In the genomic region with DNA sequence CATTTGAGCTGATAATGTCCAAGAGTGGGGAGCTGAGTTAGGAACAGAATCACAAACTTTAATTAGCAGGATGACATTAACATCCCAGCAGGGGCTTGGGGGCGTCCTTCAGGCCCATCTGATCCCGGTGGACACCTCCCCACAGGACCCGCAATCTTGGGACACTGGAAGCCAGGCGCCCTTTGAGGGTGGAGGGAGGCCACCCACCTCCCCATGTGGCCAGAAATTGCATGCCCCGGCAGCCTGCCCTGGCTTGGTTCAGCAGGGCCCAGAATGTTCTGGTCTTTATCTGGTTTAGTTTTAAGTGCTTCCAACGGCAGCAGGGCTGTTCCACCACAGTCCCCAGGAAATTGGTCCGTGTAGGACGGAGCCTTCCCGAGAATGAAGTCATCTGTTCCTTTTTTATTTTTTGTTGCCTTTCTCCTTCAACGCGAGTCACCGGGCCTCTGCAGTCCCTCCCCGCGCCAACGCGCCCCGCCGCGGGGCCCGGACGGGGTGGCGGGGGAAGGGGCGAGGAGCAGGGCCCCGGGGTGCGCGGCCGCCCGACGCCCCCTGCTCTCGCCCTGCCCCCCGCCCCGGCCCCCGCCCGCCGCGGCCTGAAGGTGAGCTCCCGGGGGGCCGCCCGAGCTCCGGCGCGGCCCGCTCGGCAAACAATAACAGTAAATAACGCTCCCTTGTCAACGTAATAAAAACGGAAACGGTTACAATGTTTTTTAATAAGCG, we compare ENCODE assay signal across 1 cellular context.
TF ChIP-seq lines count a peak whose summit lies in the region.

No MANE protein-coding gene starts in this region.

TF ChIP-seq in A549, 52 proteins besides CTCF, POLR2A, EP300 and RAD21 (continued from another document):
- TF ChIP-seq, protein P1, sequence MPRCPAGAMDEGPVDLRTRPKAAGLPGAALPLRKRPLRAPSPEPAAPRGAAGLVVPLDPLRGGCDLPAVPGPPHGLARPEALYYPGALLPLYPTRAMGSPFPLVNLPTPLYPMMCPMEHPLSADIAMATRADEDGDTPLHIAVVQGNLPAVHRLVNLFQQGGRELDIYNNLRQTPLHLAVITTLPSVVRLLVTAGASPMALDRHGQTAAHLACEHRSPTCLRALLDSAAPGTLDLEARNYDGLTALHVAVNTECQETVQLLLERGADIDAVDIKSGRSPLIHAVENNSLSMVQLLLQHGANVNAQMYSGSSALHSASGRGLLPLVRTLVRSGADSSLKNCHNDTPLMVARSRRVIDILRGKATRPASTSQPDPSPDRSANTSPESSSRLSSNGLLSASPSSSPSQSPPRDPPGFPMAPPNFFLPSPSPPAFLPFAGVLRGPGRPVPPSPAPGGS (IDR thresholded peaks at IDR 0.05): peak; percentile 49; the same call in 1 of the 3 replicates
- TF ChIP-seq, protein P2, sequence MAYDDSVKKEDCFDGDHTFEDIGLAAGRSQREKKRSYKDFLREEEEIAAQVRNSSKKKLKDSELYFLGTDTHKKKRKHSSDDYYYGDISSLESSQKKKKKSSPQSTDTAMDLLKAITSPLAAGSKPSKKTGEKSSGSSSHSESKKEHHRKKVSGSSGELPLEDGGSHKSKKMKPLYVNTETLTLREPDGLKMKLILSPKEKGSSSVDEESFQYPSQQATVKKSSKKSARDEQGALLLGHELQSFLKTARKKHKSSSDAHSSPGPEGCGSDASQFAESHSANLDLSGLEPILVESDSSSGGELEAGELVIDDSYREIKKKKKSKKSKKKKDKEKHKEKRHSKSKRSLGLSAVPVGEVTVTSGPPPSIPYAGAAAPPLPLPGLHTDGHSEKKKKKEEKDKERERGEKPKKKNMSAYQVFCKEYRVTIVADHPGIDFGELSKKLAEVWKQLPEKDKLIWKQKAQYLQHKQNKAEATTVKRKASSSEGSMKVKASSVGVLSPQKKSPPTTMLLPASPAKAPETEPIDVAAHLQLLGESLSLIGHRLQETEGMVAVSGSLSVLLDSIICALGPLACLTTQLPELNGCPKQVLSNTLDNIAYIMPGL (CRISPR knock-in tag; IDR thresholded peaks at IDR 0.05; ENCODE audit: borderline replicate concordance): no peak
- TF ChIP-seq MAX (IDR thresholded peaks at IDR 0.05) (peak; percentile 86), ZNF302 (CRISPR knock-in tag; IDR thresholded peaks at IDR 0.05) (0 out of 2 replicates have a peak, but pooled peaks have one; percentile 76), PBX3 (IDR thresholded peaks at IDR 0.05) (no peak), HOXB5 (CRISPR knock-in tag; IDR thresholded peaks at IDR 0.05) (peak; percentile 88), JUN (IDR thresholded peaks at IDR 0.05) (peak in 1 of 2 experiments; percentile 94; a peak in 2 of 5 replicates), RARB (CRISPR knock-in tag; IDR thresholded peaks at IDR 0.05) (peak; percentile 65; the same call in 1 of the 2 replicates), FOSB (CRISPR knock-in tag; IDR thresholded peaks at IDR 0.05) (0 out of 2 replicates have a peak, but pooled peaks have one; percentile 64)
